ENCODE assay signal across 14 cellular contexts in genomic region chr3:15326037-15326436, GRCh38. TPM values are rescaled to one million over a fixed set of nuclear protein-coding genes. Genes with fewer than 3 reads are reported as not detected.
DNase-seq lines count a peak whose midpoint lies in the region; FAIRE-seq and TF ChIP-seq lines count a peak whose summit lies in the region.
"Had no signal": no experiment of that assay in that cellular context is flagged by ENCODE, and none has a peak within 500 bp of the region (broad histone marks: within the 10 kb centered on the region; RNA-seq: fewer than 3 reads in every experiment).

No MANE protein-coding gene starts in this region.

- H3K4me1 ChIP-seq in BE2C (0 out of 2 replicates have a peak, but pooled peaks cover 3% of the 10 kb centered on the region), HUES48 (ENCODE audit: control insufficient read depth, insufficient read depth, low read length) (peaks cover 31% of the 10 kb centered on the region), astrocyte (ENCODE audit: insufficient read depth, low read length) (peaks cover 37% of the 10 kb centered on the region), ovary (ENCODE audit: insufficient read depth) (peaks cover 40% of the 10 kb centered on the region)

- H4K20me1 ChIP-seq in astrocyte (ENCODE audit: insufficient read depth, low read length): peaks cover 5% of the 10 kb centered on the region

- no peak for FAIRE-seq in astrocyte (lab: Jason Lieb, UNC)

- H3K9me3 ChIP-seq in BE2C (no peaks in the 10 kb centered on the region), HUES48 (ENCODE audit: control insufficient read depth, insufficient read depth, low read length) (no peaks in the 10 kb centered on the region), astrocyte (ENCODE audit: insufficient read depth, low read depth, low read length) (no peaks in the 10 kb centered on the region), ovary (no peaks in the 10 kb centered on the region)
- H3K9me3 ChIP-seq: left ventricle myocardium inferior had no signal

- H3K4me2 ChIP-seq in astrocyte (ENCODE audit: low read length): peak overlapping the region; percentile 44

- H3K27me3 Mint-ChIP-seq in astrocyte (ENCODE audit: low read depth, unreplicated experiment): no peaks in the 10 kb centered on the region
- H3K27me3 Mint-ChIP-seq: activated T-cell treated with anti-CD3 and anti-CD28 coated beads, Interleukin-2, amount 50 U/mL, for 24 hours had no signal

- H3K27ac Mint-ChIP-seq in astrocyte (ENCODE audit: unreplicated experiment): peak overlapping the region; percentile 53
- H3K27ac Mint-ChIP-seq: activated T-cell treated with anti-CD3 and anti-CD28 coated beads, Interleukin-2, amount 50 U/mL, for 24 hours had no signal

- peak; percentile 12 for DNase-seq in BE2C
- DNase-seq in astrocyte (ENCODE audit: low read depth): no peak
- no peak for DNase-seq in ovary
- no peak for DNase-seq in AG08396 (ENCODE audit: low spot score)
- DNase-seq in activated effector memory CD4-positive, alpha-beta T cell treated with anti-CD3 and anti-CD28 coated beads, Interleukin-2, amount 50 U/mL, for 16 hours: no peak
- no peak for DNase-seq in NCI-H1417 treated with DMSO at 0.1 percent for 48 hours (lab: John Stamatoyannopoulos, UW)
- DNase-seq in mucosa of gallbladder (ENCODE audit: low spot score): no peak
- DNase-seq: activated T-cell treated with anti-CD3 and anti-CD28 coated beads, Interleukin-2, amount 50 U/mL, for 24 hours; cortex of kidney; DMS53; left ventricle myocardium inferior; NCI-H187 treated with DMSO at 0.1 percent for 48 hours had no signal

- H3K36me3 ChIP-seq in BE2C (no peaks in the 10 kb centered on the region), HUES48 (ENCODE audit: control insufficient read depth, insufficient read depth, low read length) (no peaks in the 10 kb centered on the region), astrocyte (ENCODE audit: insufficient read depth, low read length) (no peaks in the 10 kb centered on the region), ovary (no peaks in the 10 kb centered on the region)
- H3K36me3 ChIP-seq: left ventricle myocardium inferior had no signal

- no peak overlapping the region for H3K4me3 ChIP-seq in BE2C (ENCODE audit: low read depth, low read length)
- H3K4me3 ChIP-seq in HUES48 (ENCODE audit: low read depth, low read length): no peak overlapping the region
- H3K4me3 ChIP-seq in astrocyte (ENCODE audit: insufficient read depth, low read depth, low read length): no peak overlapping the region
- no peak overlapping the region for H3K4me3 ChIP-seq in ovary
- H3K4me3 ChIP-seq: left ventricle myocardium inferior, SK-N-MC had no signal

- H3K27me3 ChIP-seq in BE2C: no peaks in the 10 kb centered on the region
- peaks cover 1% of the 10 kb centered on the region; the same call in 1 of the 2 replicates for H3K27me3 ChIP-seq in HUES48 (ENCODE audit: control insufficient read depth, insufficient read depth, low read length)
- no peaks in the 10 kb centered on the region for H3K27me3 ChIP-seq in astrocyte (ENCODE audit: insufficient read depth, low read length)
- no peaks in the 10 kb centered on the region for H3K27me3 ChIP-seq in ovary

- peaks cover 55% of the 10 kb centered on the region for H3K79me2 ChIP-seq in astrocyte (ENCODE audit: insufficient read depth, low read length)

- peaks cover 42% of the 10 kb centered on the region for H3K4me1 Mint-ChIP-seq in astrocyte (ENCODE audit: low read depth, unreplicated experiment)

- H3K9ac ChIP-seq in HUES48 (ENCODE audit: low read depth, low read length) (no peak overlapping the region), astrocyte (ENCODE audit: low read length) (no peak overlapping the region)

- intact Hi-C loops in ovary (cut with DNase I): loop anchor here in 1 of 4 donors (5.0 kb wide), 1 partner anchor 34 kb away; no protein-coding TSS in a partner anchor

- WGBS in ovary, 3 donors: 66 to 78% (median 75%) methylated on average over 3 of the region's 3 CpGs

- TF ChIP-seq CTCF in BE2C (IDR thresholded peaks at IDR 0.05; ENCODE audit: low read depth, low read length) (no peak), astrocyte (IDR thresholded peaks at IDR 0.05; ENCODE audit: insufficient read depth, low read depth, low read length) (no peak), ovary (IDR thresholded peaks at IDR 0.05) (no peak)

- peaks cover 4% of the 10 kb centered on the region for H3K36me3 Mint-ChIP-seq in astrocyte (ENCODE audit: low read depth, unreplicated experiment)

- peak overlapping the region; percentile 18 for H3K27ac ChIP-seq in HUES48 (ENCODE audit: low read depth, low read length)
- peak overlapping the region; percentile 19 for H3K27ac ChIP-seq in astrocyte (ENCODE audit: low read depth, low read length)
- peak overlapping the region; percentile 43 to 75 for H3K27ac ChIP-seq in ovary
- H3K27ac ChIP-seq: left ventricle myocardium inferior, SK-N-MC had no signal

- TF ChIP-seq POLR2A in ovary (IDR thresholded peaks at IDR 0.05): no peak

- H3K4me3 Mint-ChIP-seq in astrocyte (ENCODE audit: unreplicated experiment): peak overlapping the region; percentile 40
- H3K4me3 Mint-ChIP-seq: activated T-cell treated with anti-CD3 and anti-CD28 coated beads, Interleukin-2, amount 50 U/mL, for 24 hours had no signal

- TF ChIP-seq EP300 in ovary (IDR thresholded peaks at IDR 0.05): no peak

- H3K9me3 Mint-ChIP-seq in astrocyte (ENCODE audit: unreplicated experiment): no peaks in the 10 kb centered on the region
- H3K9me3 Mint-ChIP-seq: activated T-cell treated with anti-CD3 and anti-CD28 coated beads, Interleukin-2, amount 50 U/mL, for 24 hours had no signal

- no peak overlapping the region for H2AFZ ChIP-seq in astrocyte (ENCODE audit: low read depth, low read length)

RNA-seq across cellular contexts. Expression of gene SH3BP5, which starts 6.3 kb away (rescaled TPM):
- 7.5 TPM for polyA plus RNA-seq in BE2C (2012; ENCODE audit: insufficient read depth, insufficient read length, low read depth)
- 25.2 and 27.5 TPM in 2 replicates for total RNA-seq in astrocyte
- total RNA-seq in ovary: 100 to 1,000 TPM in 5 of 7 donors, 10 to 100 TPM in 2; 80.4 to 205 (median 142) TPM
- polyA plus RNA-seq in ovary: 100 to 1,000 TPM; 131 to 157 TPM
- total RNA-seq in mucosa of gallbladder: 60.4 TPM
